ENCODE assay signal across 8 cellular contexts in genomic region chr6:31271641-31272357, GRCh38. TPM values are rescaled to one million over a fixed set of nuclear protein-coding genes. Genes with fewer than 3 reads are reported as not detected.
DNase-seq lines count a peak whose midpoint lies in the region; ATAC-seq lines count a peak whose summit lies in the region.

TSS of gene HLA-C (minus strand) at chr6:31272092. CDS start at chr6:31272071, 21 bp downstream.

- H3K36me3 Mint-ChIP-seq in activated CD4-positive, alpha-beta T cell treated with anti-CD3 and anti-CD28 coated beads, Interleukin-2, amount 10 ng/mL, durations not matched to agents 7 days and 5 days (ENCODE audit: low read depth): peaks cover 49% of the 10 kb centered on the region

- peaks cover 50% of the 10 kb centered on the region for H3K4me1 Mint-ChIP-seq in activated CD4-positive, alpha-beta T cell treated with anti-CD3 and anti-CD28 coated beads, Interleukin-2, amount 10 ng/mL, durations not matched to agents 7 days and 5 days

- peak within 1 kb of the TSS; percentile 87 for H3K4me3 Mint-ChIP-seq in activated CD4-positive, alpha-beta T cell treated with anti-CD3 and anti-CD28 coated beads, Interleukin-2, amount 10 ng/mL, durations not matched to agents 7 days and 5 days

- H3K27me3 Mint-ChIP-seq in activated CD4-positive, alpha-beta T cell treated with anti-CD3 and anti-CD28 coated beads, Interleukin-2, amount 10 ng/mL, durations not matched to agents 7 days and 5 days: peaks cover 10% of the 10 kb centered on the region

- POLR2A ChIA-PET in activated CD4-positive, alpha-beta T cell treated with anti-CD3 and anti-CD28 coated beads, Interleukin-2, amount 10 ng/mL, durations not matched to agents 7 days and 5 days (lab: Charles Lee): no interaction called here

- no peaks in the 10 kb centered on the region for H3K9me3 Mint-ChIP-seq in activated CD4-positive, alpha-beta T cell treated with anti-CD3 and anti-CD28 coated beads, Interleukin-2, amount 10 ng/mL, durations not matched to agents 7 days and 5 days

- CTCF ChIA-PET in activated CD4-positive, alpha-beta T cell treated with anti-CD3 and anti-CD28 coated beads, Interleukin-2, amount 10 ng/mL, durations not matched to agents 7 days and 5 days (lab: Charles Lee): interaction anchor here (1.2 kb wide), 1 partner anchor 95 kb away, joined by 3 read pairs; no protein-coding TSS in a partner anchor

- H3K27ac Mint-ChIP-seq in activated CD4-positive, alpha-beta T cell treated with anti-CD3 and anti-CD28 coated beads, Interleukin-2, amount 10 ng/mL, durations not matched to agents 7 days and 5 days: peak within 1 kb of the TSS; percentile 100

- ATAC-seq in GM19043 (IDR thresholded peaks at IDR 0.05; ENCODE audit: low read depth, unreplicated experiment) (peak; percentile 76), HG03378 (IDR thresholded peaks at IDR 0.05; ENCODE audit: unreplicated experiment) (peak; percentile 85)

- peak; percentile 94 to 96 for DNase-seq in AML-193 (lab: John Stamatoyannopoulos, UW)
- peak; percentile 2 to 40 for DNase-seq in NCI-H524 (lab: John Stamatoyannopoulos, UW)
- peak; percentile 95 for DNase-seq in activated CD4-positive, alpha-beta T cell treated with anti-CD3 and anti-CD28 coated beads, Interleukin-2, amount 10 ng/mL, durations not matched to agents 7 days and 5 days
- peak; percentile 99 for DNase-seq in dedifferentiated amniotic fluid mesenchymal stem cell (ENCODE audit: extremely low spot score)
- DNase-seq in left kidney (ENCODE audit: low read depth, low spot score): peak; percentile 96
- DNase-seq in stimulated activated CD4-positive, alpha-beta T cell treated with anti-CD3 and anti-CD28 coated beads, Interleukin-1b, Interleukin-23, amount 100 ng/mL, for 48 hours: peak; percentile 91

RNA-seq across cellular contexts. Expression of gene HLA-C, which starts in this region (rescaled TPM):
- total RNA-seq in activated CD4-positive, alpha-beta T cell treated with anti-CD3 and anti-CD28 coated beads, Interleukin-2, amount 10 ng/mL, durations not matched to agents 7 days and 5 days: 1,000 to 10,000 TPM; 1,296 to 1,446 TPM

Comparison
In these comparisons a context has a peak if more than half of its experiments do, and no peak if none do; other contexts are left out.
1. Peak in every context shown above with its lines: DNase-seq and ATAC-seq.
2. DNase-seq: peak in every context shown above with its lines; median percentile 99 in dedifferentiated amniotic fluid mesenchymal stem cell; 96 in left kidney; 95 in AML-193; 95 in activated CD4-positive, alpha-beta T cell treated with anti-CD3 and anti-CD28 coated beads, Interleukin-2, amount 10 ng/mL, durations not matched to agents 7 days and 5 days; 91 in stimulated activated CD4-positive, alpha-beta T cell treated with anti-CD3 and anti-CD28 coated beads, Interleukin-1b, Interleukin-23, amount 100 ng/mL, for 48 hours; 21 in NCI-H524.